22 cellular contexts compared by ENCODE assay signal in genomic region chr2:690799-691198, GRCh38. TPM values are rescaled to one million over a fixed set of nuclear protein-coding genes. Genes with fewer than 3 reads are reported as not detected.
DNase-seq lines count a peak whose midpoint lies in the region; ATAC-seq and TF ChIP-seq lines count a peak whose summit lies in the region.
"Had no signal": no experiment of that assay in that cellular context is flagged by ENCODE, and none has a peak within 500 bp of the region (broad histone marks: within the 10 kb centered on the region; RNA-seq: fewer than 3 reads in every experiment).

No MANE protein-coding gene starts in this region.

- no peak overlapping the region for H3K4me2 ChIP-seq in neural progenitor cell
- H3K4me2 ChIP-seq: GM23338 had no signal

- H3K4me3 ChIP-seq in neural progenitor cell = no peak overlapping the region
- H3K4me3 ChIP-seq in tibial artery = peak overlapping the region; percentile 47 to 50
- H3K4me3 ChIP-seq: GM12878, GM23338 had no signal

- no peaks in the 10 kb centered on the region for H3K27me3 Mint-ChIP-seq in chondrocyte (ENCODE audit: low read depth)
- H3K27me3 Mint-ChIP-seq in neural progenitor cell (ENCODE audit: insufficient read depth, low read depth) = peaks cover 2% of the 10 kb centered on the region
- H3K27me3 Mint-ChIP-seq in stimulated activated naive B cell treated with anti-CD40 and anti-IgM and Interleukin-4, amounts not matched to agents 10 μg/mL and 1 μg/mL and 100 μg/mL, for 72 hours = no peaks in the 10 kb centered on the region

- no peak for TF ChIP-seq CTCF in chondrocyte (IDR thresholded peaks at IDR 0.05)
- no peak for TF ChIP-seq CTCF in neural progenitor cell (IDR thresholded peaks at IDR 0.05)
- TF ChIP-seq CTCF in tibial artery (IDR thresholded peaks at IDR 0.05) = no peak

- H3K4me1 ChIP-seq in neural progenitor cell (no peaks in the 10 kb centered on the region), tibial artery (peaks cover 0 to 75% (median 34%) of the 10 kb centered on the region in 4 donors)
- H3K4me1 ChIP-seq: BE2C had no signal

- H3K79me2 ChIP-seq in neural progenitor cell (ENCODE audit: low read depth) = no peaks in the 10 kb centered on the region

- no peak overlapping the region for H3K27ac ChIP-seq in neural progenitor cell
- H3K27ac ChIP-seq in tibial artery = peak overlapping the region; percentile 82 to 91

- H2AFZ ChIP-seq in neural progenitor cell (replicated peaks) = no peak overlapping the region
- H2AFZ ChIP-seq: GM23338 had no signal

- no peaks in the 10 kb centered on the region for H4K20me1 ChIP-seq in neural progenitor cell (ENCODE audit: low read depth)

- intact Hi-C loops in tibial artery (cut with DNase I; ENCODE audit: low total_unique reads) (no loop called here), head of caudate nucleus (cut with DNase I) (no loop called here)

- no peak overlapping the region for H3K4me3 Mint-ChIP-seq in chondrocyte (ENCODE audit: unreplicated experiment)
- H3K4me3 Mint-ChIP-seq in neural progenitor cell = no peak overlapping the region
- H3K4me3 Mint-ChIP-seq in stimulated activated naive B cell treated with anti-CD40 and anti-IgM and Interleukin-4, amounts not matched to agents 10 μg/mL and 1 μg/mL and 100 μg/mL, for 72 hours = no peak overlapping the region
- H3K4me3 Mint-ChIP-seq: CD4-positive, CD25-positive, alpha-beta regulatory T cell; CD8-positive, alpha-beta memory T cell; GM23338 had no signal

- no peaks in the 10 kb centered on the region for H3F3A ChIP-seq in neural progenitor cell (ENCODE audit: low read depth)

- H3K27me3 ChIP-seq in neural progenitor cell (no peaks in the 10 kb centered on the region), tibial artery (no peaks in the 10 kb centered on the region)
- H3K27me3 ChIP-seq: BE2C had no signal

- H3K27ac Mint-ChIP-seq in chondrocyte (ENCODE audit: unreplicated experiment) (no peak overlapping the region), neural progenitor cell (peak overlapping the region; percentile 24)
- no peak overlapping the region for H3K27ac Mint-ChIP-seq in stimulated activated naive B cell treated with anti-CD40 and anti-IgM and Interleukin-4, amounts not matched to agents 10 μg/mL and 1 μg/mL and 100 μg/mL, for 72 hours
- H3K27ac Mint-ChIP-seq: CD4-positive, CD25-positive, alpha-beta regulatory T cell; CD8-positive, alpha-beta memory T cell; GM23338 had no signal

- H3K9me3 Mint-ChIP-seq in chondrocyte (ENCODE audit: low read depth) (no peaks in the 10 kb centered on the region), neural progenitor cell (peaks cover 17% of the 10 kb centered on the region)
- H3K9me3 Mint-ChIP-seq in stimulated activated naive B cell treated with anti-CD40 and anti-IgM and Interleukin-4, amounts not matched to agents 10 μg/mL and 1 μg/mL and 100 μg/mL, for 72 hours = peaks cover 6 to 10% of the 10 kb centered on the region in 2 donors

- H3K36me3 Mint-ChIP-seq in chondrocyte (ENCODE audit: low read depth) (no peaks in the 10 kb centered on the region), neural progenitor cell (peaks cover 19% of the 10 kb centered on the region)
- H3K36me3 Mint-ChIP-seq in stimulated activated naive B cell treated with anti-CD40 and anti-IgM and Interleukin-4, amounts not matched to agents 10 μg/mL and 1 μg/mL and 100 μg/mL, for 72 hours = peaks cover 18 to 32% of the 10 kb centered on the region in 2 donors
- H3K36me3 Mint-ChIP-seq: CD4-positive, CD25-positive, alpha-beta regulatory T cell had no signal

- H3K9me3 ChIP-seq in neural progenitor cell (ENCODE audit: low read depth) (no peaks in the 10 kb centered on the region), tibial artery (no peaks in the 10 kb centered on the region)
- H3K9me3 ChIP-seq: BE2C had no signal

- H3K36me3 ChIP-seq in neural progenitor cell = no peaks in the 10 kb centered on the region
- no peaks in the 10 kb centered on the region for H3K36me3 ChIP-seq in tibial artery
- H3K36me3 ChIP-seq: BE2C had no signal

- peaks cover 36% of the 10 kb centered on the region for H3K4me1 Mint-ChIP-seq in chondrocyte (ENCODE audit: low read depth)
- H3K4me1 Mint-ChIP-seq in neural progenitor cell = peaks cover 7% of the 10 kb centered on the region
- H3K4me1 Mint-ChIP-seq in stimulated activated naive B cell treated with anti-CD40 and anti-IgM and Interleukin-4, amounts not matched to agents 10 μg/mL and 1 μg/mL and 100 μg/mL, for 72 hours = peaks cover 17 to 21% of the 10 kb centered on the region in 2 donors
- H3K4me1 Mint-ChIP-seq: CD4-positive, CD25-positive, alpha-beta regulatory T cell; CD8-positive, alpha-beta memory T cell; GM23338 had no signal

- DNase-seq in SHP77 treated with DMSO at 0.1 percent for 48 hours (lab: John Stamatoyannopoulos, UW) (peak; percentile 28), chondrocyte (ENCODE audit: low spot score) (peak; percentile 36), neural progenitor cell (ENCODE audit: low spot score) (no peak), tibial artery (no peak), head of caudate nucleus (no peak), SW 1271 (lab: John Stamatoyannopoulos, UW) (no peak)
- DNase-seq in stimulated activated naive B cell treated with anti-CD40 and anti-IgM and Interleukin-4, amounts not matched to agents 10 μg/mL and 1 μg/mL and 100 μg/mL, for 72 hours = no peak
- DNase-seq: ACHN; BE2C; C1 segment of cervical spinal cord; CD4-positive, CD25-positive, alpha-beta regulatory T cell; CD8-positive, alpha-beta memory T cell; COR-L47; DMS 273 treated with DMSO at 0.1 percent for 48 hours; DMS53; DND-41; EL; HCEC 1CT; IMR-90 had no signal

- no peak for ATAC-seq in stimulated activated naive B cell treated with anti-CD40 and anti-IgM and Interleukin-4, amounts not matched to agents 10 μg/mL and 1 μg/mL and 100 μg/mL, for 72 hours (replicated peaks)
- ATAC-seq in GM21717 (IDR thresholded peaks at IDR 0.05; ENCODE audit: unreplicated experiment) = no peak
- ATAC-seq: GM12878, GM23338 had no signal

- no peak overlapping the region for H3K9ac ChIP-seq in neural progenitor cell

RNA-seq across cellular contexts. Expression of gene TMEM18, which starts 13.6 kb away (rescaled TPM):
- 25.5 to 33.9 TPM (median 28.8 TPM) in 3 replicates for total RNA-seq in chondrocyte
- total RNA-seq in neural progenitor cell (ENCODE audit: low replicate concordance) = 23.5 and 50.0 TPM in 2 replicates

Comparison
In these comparisons a context has a peak if more than half of its experiments do, and no peak if none do; other contexts are left out.
1. DNase-seq: peak in SHP77 treated with DMSO at 0.1 percent for 48 hours (single experiment) and chondrocyte (single experiment); none in neural progenitor cell (single experiment), tibial artery (0 of 2), stimulated activated naive B cell treated with anti-CD40 and anti-IgM and Interleukin-4, amounts not matched to agents 10 μg/mL and 1 μg/mL and 100 μg/mL, for 72 hours (single experiment), head of caudate nucleus (0 of 42) and SW 1271 (0 of 2).